ENCODE assay signal across 8 cellular contexts in genomic region chr15:43105778-43106485, GRCh38. TPM values are rescaled to one million over a fixed set of nuclear protein-coding genes. Genes with fewer than 3 reads are reported as not detected.
DNase-seq lines count a peak whose midpoint lies in the region; ATAC-seq and TF ChIP-seq lines count a peak whose summit lies in the region.

Gene UBR1 (minus strand): TSS chr15:43106038. CDS start chr15:43106022, 16 bp downstream.

- peak within 1 kb of the TSS; percentile 82 for H3K4me2 ChIP-seq in KMS-11

- H3K4me3 ChIP-seq in KMS-11 (IDR thresholded peaks at IDR 0.05; ENCODE audit: insufficient read depth, low read depth, low read length) (no peak within 1 kb of the TSS), esophagus muscularis mucosa (peak within 1 kb of the TSS; percentile 66 to 87 (median 79)), muscle layer of colon (ENCODE audit: low read depth in 1 of 2, low read length in 2 of 2) (peak within 1 kb of the TSS; percentile 69 to 87)

- H3K9ac ChIP-seq in KMS-11 (peak within 1 kb of the TSS; percentile 68), muscle layer of colon (ENCODE audit: low read length) (peak within 1 kb of the TSS; percentile 83)

- H3K27me3 Mint-ChIP-seq in activated T-cell treated with anti-CD3 and anti-CD28 coated beads, Interleukin-2, amount 50 U/mL, for 72 hours (ENCODE audit: low read depth), result peaks cover 4% of the 10 kb centered on the region

- peaks cover 20% of the 10 kb centered on the region for H3K79me2 ChIP-seq in KMS-11 (ENCODE audit: insufficient read depth, low read depth)

- no peaks in the 10 kb centered on the region for H3K9me3 ChIP-seq in esophagus muscularis mucosa
- H3K9me3 ChIP-seq in muscle layer of colon (ENCODE audit: low read length), result no peaks in the 10 kb centered on the region

- H3K27me3 ChIP-seq in KMS-11 (ENCODE audit: insufficient read depth, low read depth) (no peaks in the 10 kb centered on the region), esophagus muscularis mucosa (no peaks in the 10 kb centered on the region), muscle layer of colon (ENCODE audit: control insufficient read depth in 1 of 2, insufficient read depth in 2 of 2, low read length in 2 of 2) (no peaks in the 10 kb centered on the region)

- H3K4me3 Mint-ChIP-seq in activated T-cell treated with anti-CD3 and anti-CD28 coated beads, Interleukin-2, amount 50 U/mL, for 72 hours, result peak within 1 kb of the TSS; percentile 94 to 97

- H3K27ac Mint-ChIP-seq in activated T-cell treated with anti-CD3 and anti-CD28 coated beads, Interleukin-2, amount 50 U/mL, for 72 hours, result peak within 1 kb of the TSS; percentile 100

- peaks cover 49% of the 10 kb centered on the region for H3K4me1 Mint-ChIP-seq in activated T-cell treated with anti-CD3 and anti-CD28 coated beads, Interleukin-2, amount 50 U/mL, for 72 hours (ENCODE audit: low read depth)

- no peak for TF ChIP-seq EP300 in esophagus muscularis mucosa (IDR thresholded peaks at IDR 0.05)

- DNase-seq in DMS153 treated with DMSO at 0.1 percent for 48 hours (lab: John Stamatoyannopoulos, UW; ENCODE audit: unreplicated experiment) (peak; percentile 10), RKO (ENCODE audit: low spot score) (peak; percentile 94), esophagus muscularis mucosa (ENCODE audit: extremely low spot score) (peak; percentile 97)
- peak; percentile 91 to 94 for DNase-seq in activated T-cell treated with anti-CD3 and anti-CD28 coated beads, Interleukin-2, amount 50 U/mL, for 72 hours
- DNase-seq in stimulated activated CD8-positive, alpha-beta memory T cell treated with anti-CD3 and anti-CD28 coated beads, Interleukin-7, amount 100 ng/mL, for 24 hours (ENCODE audit: low read depth), result peak; percentile 79

- peak within 1 kb of the TSS; percentile 94 for H2AFZ ChIP-seq in KMS-11 (ENCODE audit: low read depth)

- peak; percentile 19 for TF ChIP-seq POLR2A in esophagus muscularis mucosa (IDR thresholded peaks at IDR 0.05; ENCODE audit: low read depth)

- H3K36me3 ChIP-seq in KMS-11 (ENCODE audit: insufficient read depth), result no peaks in the 10 kb centered on the region
- peaks cover under 1 to 7% (median 3%) of the 10 kb centered on the region in 4 donors for H3K36me3 ChIP-seq in esophagus muscularis mucosa
- H3K36me3 ChIP-seq in muscle layer of colon (ENCODE audit: insufficient read depth, low read length), result peaks cover 9% of the 10 kb centered on the region

- no peaks in the 10 kb centered on the region for H4K20me1 ChIP-seq in KMS-11 (ENCODE audit: insufficient read depth)

- TF ChIP-seq CTCF in KMS-11 (conservative IDR thresholded peaks at IDR 0.05; ENCODE audit: low read depth, low read length), result no peak
- TF ChIP-seq CTCF in esophagus muscularis mucosa (IDR thresholded peaks at IDR 0.05), result no peak

- H3K27ac ChIP-seq in KMS-11 (peak within 1 kb of the TSS; percentile 65), esophagus muscularis mucosa (replicated peaks in 1 of 4) (peak within 1 kb of the TSS; percentile 80 to 87 (median 87)), muscle layer of colon (ENCODE audit: low read depth, low read length) (peak within 1 kb of the TSS; percentile 92)

- H3K4me1 ChIP-seq in KMS-11 (ENCODE audit: low read depth, poor library complexity, severe bottlenecking) (peaks cover 19% of the 10 kb centered on the region), esophagus muscularis mucosa (peaks cover 23 to 41% (median 40%) of the 10 kb centered on the region in 4 donors), muscle layer of colon (ENCODE audit: insufficient read depth, low read length) (peaks cover 12% of the 10 kb centered on the region)

- WGBS in esophagus muscularis mucosa, result under 1% methylated on average over 33 of the region's 33 CpGs

- no peaks in the 10 kb centered on the region for H3K9me3 Mint-ChIP-seq in activated T-cell treated with anti-CD3 and anti-CD28 coated beads, Interleukin-2, amount 50 U/mL, for 72 hours

- peaks cover 14 to 16% of the 10 kb centered on the region in 2 donors for H3K36me3 Mint-ChIP-seq in activated T-cell treated with anti-CD3 and anti-CD28 coated beads, Interleukin-2, amount 50 U/mL, for 72 hours (ENCODE audit: insufficient read depth in 2 of 2)

- peak; percentile 85 for ATAC-seq in GM21723 (IDR thresholded peaks at IDR 0.05; ENCODE audit: unreplicated experiment)
- peak; percentile 93 to 94 for ATAC-seq in activated T-cell treated with anti-CD3 and anti-CD28 coated beads, Interleukin-2, amount 50 U/mL, for 72 hours (replicated peaks in 1 of 2)

- intact Hi-C loops in esophagus muscularis mucosa (cut with DNase I), result no loop called here

RNA-seq across cellular contexts. Expression of gene UBR1, which starts in this region (rescaled TPM):
- 10 to 100 TPM; 33.1 to 37.5 TPM for total RNA-seq in activated T-cell treated with anti-CD3 and anti-CD28 coated beads, Interleukin-2, amount 50 U/mL, for 72 hours
- total RNA-seq in esophagus muscularis mucosa, result 10 to 100 TPM; 21.3 to 40.7 (median 28.7) TPM

Comparison
In these comparisons a context has a peak if more than half of its experiments do, and no peak if none do; other contexts are left out.
1. DNase-seq: peak in every context shown above with its lines; median percentile 97 in esophagus muscularis mucosa; 94 in RKO; 92 in activated T-cell treated with anti-CD3 and anti-CD28 coated beads, Interleukin-2, amount 50 U/mL, for 72 hours; 79 in stimulated activated CD8-positive, alpha-beta memory T cell treated with anti-CD3 and anti-CD28 coated beads, Interleukin-7, amount 100 ng/mL, for 24 hours; 10 in DMS153 treated with DMSO at 0.1 percent for 48 hours.